In genomic region chr3:46565607-46566039, GRCh38 we compare ENCODE assay signal across 9 cellular contexts. TPM values are rescaled to one million over a fixed set of nuclear protein-coding genes. Genes with fewer than 3 reads are reported as not detected.
DNase-seq lines count a peak whose midpoint lies in the region; ATAC-seq and TF ChIP-seq lines count a peak whose summit lies in the region.
"Had no signal": no experiment of that assay in that cellular context is flagged by ENCODE, and none has a peak within 500 bp of the region (broad histone marks: within the 10 kb centered on the region; RNA-seq: fewer than 3 reads in every experiment).

No MANE protein-coding gene starts in this region.

- no peak overlapping the region for H3K27ac ChIP-seq in AG04450 (ENCODE audit: low read depth, low read length)
- H3K27ac ChIP-seq in esophagus (ENCODE audit: low read depth in 2 of 2, low read length in 1 of 2) = no peak overlapping the region
- no peak overlapping the region for H3K27ac ChIP-seq in naive thymus-derived CD4-positive, alpha-beta T cell (ENCODE audit: low read depth, low read length)
- H3K27ac ChIP-seq: RWPE1 had no signal

- H3K4me3 Mint-ChIP-seq in naive thymus-derived CD4-positive, alpha-beta T cell = peak overlapping the region; percentile 72 to 86 (median 78)

- peaks cover 0 to 3% of the 10 kb centered on the region in 2 donors for H3K4me1 ChIP-seq in esophagus (ENCODE audit: control insufficient read depth in 2 of 2, insufficient read depth in 2 of 2, low read length in 1 of 2)
- H3K4me1 ChIP-seq in naive thymus-derived CD4-positive, alpha-beta T cell (ENCODE audit: control insufficient read depth in 2 of 2, insufficient read depth in 2 of 2, low read length in 2 of 2) = peaks cover 0 to 11% of the 10 kb centered on the region in 2 donors

- H3K4me3 ChIP-seq in AG04450 (ENCODE audit: low read depth, low read length) (peak overlapping the region; percentile 63), esophagus (ENCODE audit: low read depth in 1 of 2, low read length in 2 of 2) (peak overlapping the region; percentile 47 to 51)
- H3K4me3 ChIP-seq in naive thymus-derived CD4-positive, alpha-beta T cell (ENCODE audit: low read length) = peak overlapping the region; percentile 47

- H3K27ac Mint-ChIP-seq in naive thymus-derived CD4-positive, alpha-beta T cell = peak overlapping the region in 3 of 9 donors; percentile 4 to 64 (median 37)

- WGBS in esophagus, 2 donors = 9 to 12% methylated on average over 21 of the region's 21 CpGs

- peak; percentile 40 for ATAC-seq in naive thymus-derived CD4-positive, alpha-beta T cell

- H3K27me3 ChIP-seq in AG04450 (ENCODE audit: control insufficient read depth, insufficient read depth, low read length) (peaks cover 2% of the 10 kb centered on the region), esophagus (ENCODE audit: control insufficient read depth in 1 of 2, insufficient read depth in 2 of 2, low read length in 2 of 2) (no peaks in the 10 kb centered on the region)
- no peaks in the 10 kb centered on the region for H3K27me3 ChIP-seq in naive thymus-derived CD4-positive, alpha-beta T cell (ENCODE audit: control insufficient read depth in 2 of 2, insufficient read depth in 2 of 2, low read length in 2 of 2)

- DNase-seq in AG04450 (ENCODE audit: low read depth, low spot score) = no peak
- DNase-seq in NCI-H2227 treated with DMSO at 0.1 percent for 48 hours (lab: John Stamatoyannopoulos, UW) = peak; percentile 5
- peak in 3 of 9 donors; percentile 5 to 15 (median 15) for DNase-seq in naive thymus-derived CD4-positive, alpha-beta T cell
- no peak for DNase-seq in T-helper 9 cell
- DNase-seq in NCI-H2196 treated with DMSO at 0.1 percent for 48 hours (lab: John Stamatoyannopoulos, UW; ENCODE audit: unreplicated experiment) = no peak
- no peak for DNase-seq in NCI-H226
- DNase-seq in DMS153 treated with DMSO at 0.1 percent for 48 hours (lab: John Stamatoyannopoulos, UW; ENCODE audit: unreplicated experiment) = no peak

- peaks cover 8 to 18% (median 15%) of the 10 kb centered on the region in 7 donors for H3K4me1 Mint-ChIP-seq in naive thymus-derived CD4-positive, alpha-beta T cell

- no peak for TF ChIP-seq CTCF in AG04450 (IDR thresholded peaks at IDR 0.05; ENCODE audit: low read depth, low read length)

- POLR2A ChIA-PET in AG04450 (lab: Yijun Ruan, JAX) = no interaction called here
- POLR2A ChIA-PET in naive thymus-derived CD4-positive, alpha-beta T cell (lab: Charles Lee) = interaction anchor here (1.1 kb wide), 1 partner anchor 75 kb away, joined by 3 read pairs; no protein-coding TSS in a partner anchor

- intact Hi-C loops in naive thymus-derived CD4-positive, alpha-beta T cell (cut with micrococcal nuclease) = loop anchor here in 1 of 2 donors (2.0 kb wide), 1 partner anchor 77 kb away; no protein-coding TSS in a partner anchor

- H3K9me3 ChIP-seq in AG04450 (ENCODE audit: control insufficient read depth, insufficient read depth, low read length) = no peaks in the 10 kb centered on the region; the same call in 1 of the 2 replicates
- H3K9me3 ChIP-seq in esophagus (ENCODE audit: control insufficient read depth in 2 of 2, insufficient read depth in 1 of 2, low read depth in 1 of 2, low read length in 1 of 2) = peaks cover 0 to 3% of the 10 kb centered on the region in 2 donors
- no peaks in the 10 kb centered on the region for H3K9me3 ChIP-seq in naive thymus-derived CD4-positive, alpha-beta T cell (ENCODE audit: control insufficient read depth in 2 of 3, low read length in 3 of 3)

- H3K27me3 Mint-ChIP-seq in naive thymus-derived CD4-positive, alpha-beta T cell = peaks cover 15 to 66% (median 30%) of the 10 kb centered on the region in 5 donors

- CTCF ChIA-PET in AG04450 (lab: Charles Lee) = interaction anchor here (0.9 to 2.5 kb wide), 2 partner anchors 64 to 76 kb away, joined by 6 to 18 read pairs; no protein-coding TSS in a partner anchor
- CTCF ChIA-PET in naive thymus-derived CD4-positive, alpha-beta T cell (lab: Charles Lee) = interaction anchor here (1.4 kb wide), 2 partner anchors 76 to 77 kb away, joined by 3 to 6 read pairs; no protein-coding TSS in a partner anchor

- no peaks in the 10 kb centered on the region for H3K36me3 ChIP-seq in esophagus (ENCODE audit: control insufficient read depth in 2 of 2, insufficient read depth in 2 of 2, low read length in 1 of 2)
- no peaks in the 10 kb centered on the region for H3K36me3 ChIP-seq in naive thymus-derived CD4-positive, alpha-beta T cell (ENCODE audit: control insufficient read depth in 2 of 3, insufficient read depth in 3 of 3, low read length in 3 of 3)

- H3K9me3 Mint-ChIP-seq in naive thymus-derived CD4-positive, alpha-beta T cell = peaks cover 0 to 3% (median 0%) of the 10 kb centered on the region in 11 donors

- H3K36me3 Mint-ChIP-seq in naive thymus-derived CD4-positive, alpha-beta T cell = peaks cover 0 to 3% (median 0%) of the 10 kb centered on the region in 5 donors

RNA-seq across cellular contexts. Expression of gene LRRC2, which starts 0.5 kb away (rescaled TPM):
- polyA plus RNA-seq in AG04450 (2011; rRNA removed) = 3.3 and 4.2 TPM in 2 replicates
- 1.9 and 2.7 TPM in 2 replicates for polyA minus RNA-seq in AG04450 (2011; rRNA and poly(A)+ RNA removed)
- polyA plus RNA-seq in esophagus = under 1 TPM; 0.13 to 0.14 TPM
- total RNA-seq in naive thymus-derived CD4-positive, alpha-beta T cell = under 1 TPM in 4 of 5 experiments, not detected in 1; 0.10 to 0.35 (median 0.22) TPM
- under 1 TPM in 1 of 2 donors, not detected in 1; 0.48 TPM for polyA plus RNA-seq in naive thymus-derived CD4-positive, alpha-beta T cell

RNA-seq across cellular contexts. Expression of gene FAM240A, which starts 46.7 kb away (rescaled TPM):
- polyA plus RNA-seq in AG04450 (2011; rRNA removed) (not detected in 2 replicates), esophagus (not detected)
- polyA minus RNA-seq in AG04450 (2011; rRNA and poly(A)+ RNA removed) = not detected in 2 replicates
- not detected for total RNA-seq in naive thymus-derived CD4-positive, alpha-beta T cell
- polyA plus RNA-seq in naive thymus-derived CD4-positive, alpha-beta T cell = not detected
